In the genomic region with DNA sequence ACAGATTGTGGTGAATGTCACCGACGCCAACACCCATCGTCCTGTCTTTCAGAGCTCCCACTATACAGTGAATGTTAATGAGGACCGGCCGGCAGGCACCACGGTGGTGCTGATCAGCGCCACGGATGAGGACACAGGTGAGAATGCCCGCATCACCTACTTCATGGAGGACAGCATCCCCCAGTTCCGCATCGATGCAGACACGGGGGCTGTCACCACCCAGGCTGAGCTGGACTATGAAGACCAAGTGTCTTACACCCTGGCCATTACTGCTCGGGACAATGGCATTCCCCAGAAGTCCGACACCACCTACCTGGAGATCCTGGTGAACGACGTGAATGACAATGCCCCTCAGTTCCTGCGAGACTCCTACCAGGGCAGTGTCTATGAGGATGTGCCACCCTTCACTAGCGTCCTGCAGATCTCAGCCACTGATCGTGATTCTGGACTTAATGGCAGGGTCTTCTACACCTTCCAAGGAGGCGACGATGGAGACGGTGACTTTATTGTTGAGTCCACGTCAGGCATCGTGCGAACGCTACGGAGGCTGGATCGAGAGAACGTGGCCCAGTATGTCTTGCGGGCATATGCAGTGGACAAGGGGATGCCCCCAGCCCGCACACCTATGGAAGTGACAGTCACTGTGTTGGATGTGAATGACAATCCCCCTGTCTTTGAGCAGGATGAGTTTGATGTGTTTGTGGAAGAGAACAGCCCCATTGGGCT, we compare ENCODE assay signal across 30 cellular contexts. TPM values are rescaled to one million over a fixed set of nuclear protein-coding genes. Genes with fewer than 3 reads are reported as not detected.
DNase-seq lines count a peak whose midpoint lies in the region; ATAC-seq and TF ChIP-seq lines count a peak whose summit lies in the region.
"Had no signal": no experiment of that assay in that cellular context is flagged by ENCODE, and none has a peak within 500 bp of the region (broad histone marks: within the 10 kb centered on the region; RNA-seq: fewer than 3 reads in every experiment).

No MANE protein-coding gene starts in this region.

- TF ChIP-seq POLR2A in esophagus muscularis mucosa (IDR thresholded peaks at IDR 0.05; ENCODE audit: low read depth) (no peak), upper lobe of left lung (IDR thresholded peaks at IDR 0.05) (no peak)

- no peak overlapping the region for H2BK12ac ChIP-seq in neuronal stem cell (ENCODE audit: low read length)

- H3K27ac ChIP-seq in heart right ventricle (no peak overlapping the region), esophagus muscularis mucosa (replicated peaks in 1 of 4) (peak overlapping the region in 3 of 4 donors; percentile 86 to 90 (median 90)), neuronal stem cell (replicated peaks; ENCODE audit: low read length) (no peak overlapping the region), upper lobe of left lung (no peak overlapping the region)
- H3K27ac ChIP-seq: left lung had no signal

- ATAC-seq in Right ventricle myocardium inferior, result no peak
- ATAC-seq in heart right ventricle, result no peak
- no peak for ATAC-seq in GM18870 (IDR thresholded peaks at IDR 0.05; ENCODE audit: unreplicated experiment)
- ATAC-seq in upper lobe of left lung (ENCODE audit: low FRiP score in 2 of 2), result no peak
- ATAC-seq: activated CD8-positive, alpha-beta memory T cell treated with anti-CD3 and anti-CD28 coated beads, Interleukin-2, amount 10 ng/mL, durations not matched to agents 7 days and 5 days; activated T-cell treated with anti-CD3 and anti-CD28 coated beads, Interleukin-2, amount 50 U/mL, for 72 hours; K562; left lung had no signal

- peaks cover 10 to 39% (median 24%) of the 10 kb centered on the region in 9 donors for H3K4me1 ChIP-seq in heart right ventricle
- peaks cover 29 to 70% (median 54%) of the 10 kb centered on the region in 4 donors for H3K4me1 ChIP-seq in esophagus muscularis mucosa
- peaks cover 50 to 51% of the 10 kb centered on the region in 2 donors for H3K4me1 ChIP-seq in neuronal stem cell (ENCODE audit: control insufficient read depth in 2 of 2, insufficient read depth in 1 of 2, low read depth in 1 of 2, low read length in 2 of 2)
- H3K4me1 ChIP-seq in upper lobe of left lung, result peaks cover 18 to 40% (median 26%) of the 10 kb centered on the region in 4 donors

- DNase-seq in Right ventricle myocardium inferior (ENCODE audit: missing footprints) (peak; percentile 64), heart right ventricle (no peak), esophagus muscularis mucosa (ENCODE audit: extremely low spot score) (no peak), neuronal stem cell (ENCODE audit: low spot score) (no peak), upper lobe of left lung (no peak), germinal center (ENCODE audit: low spot score) (no peak)
- no peak for DNase-seq in stimulated activated CD4-positive, alpha-beta T cell treated with anti-CD3 and anti-CD28 coated beads, Interleukin-2, amount 100 ng/mL, for 24 hours
- DNase-seq: activated B cell treated with CpG ODN at 0.5 μM for 24 hours; activated CD8-positive, alpha-beta memory T cell treated with anti-CD3 and anti-CD28 coated beads, Interleukin-2, amount 10 ng/mL, durations not matched to agents 7 days and 5 days; activated T-cell treated with anti-CD3 and anti-CD28 coated beads, Interleukin-2, amount 50 U/mL, for 72 hours; DND-41; GF-D8; NCI-H1092 treated with DMSO at 0.1 percent for 48 hours; NCI-H1694 treated with DMSO at 0.1 percent for 48 hours; NCI-H446; sigmoid colon; stimulated activated CD4-positive, alpha-beta T cell treated with anti-CD3 and anti-CD28 coated beads, Interleukin-12 subunit alpha, Interleukin-12 subunit beta, amount 100 ng/mL, for 4 hours; stimulated activated CD4-positive, alpha-beta T cell treated with anti-CD3 and anti-CD28 coated beads, Interleukin-4, amount 100 ng/mL, for 1 hour; stomach had no signal

- TF ChIP-seq EP300 in esophagus muscularis mucosa (IDR thresholded peaks at IDR 0.05) (no peak), upper lobe of left lung (IDR thresholded peaks at IDR 0.05) (no peak)

- H3K9me3 ChIP-seq in heart right ventricle (no peaks in the 10 kb centered on the region), esophagus muscularis mucosa (no peaks in the 10 kb centered on the region), neuronal stem cell (replicated peaks in 1 of 2; ENCODE audit: control insufficient read depth in 2 of 2, insufficient read depth in 1 of 2, low read depth in 1 of 2, low read length in 2 of 2) (peaks cover 24 to 30% of the 10 kb centered on the region in 2 donors), upper lobe of left lung (no peaks in the 10 kb centered on the region)
- H3K9me3 ChIP-seq: left lung, psoas muscle, sigmoid colon, stomach had no signal

- H3K4me2 ChIP-seq in neuronal stem cell (ENCODE audit: insufficient read depth, low read length, poor library complexity, severe bottlenecking), result no peak overlapping the region

- H2BK15ac ChIP-seq in neuronal stem cell (ENCODE audit: low read length), result peak overlapping the region; percentile 50

- H4K8ac ChIP-seq in neuronal stem cell (ENCODE audit: low read depth, low read length), result no peak overlapping the region

- TF ChIP-seq CTCF in heart right ventricle (IDR thresholded peaks at IDR 0.05) (no peak), esophagus muscularis mucosa (IDR thresholded peaks at IDR 0.05) (no peak), upper lobe of left lung (IDR thresholded peaks at IDR 0.05) (no peak)

- H3K23ac ChIP-seq in neuronal stem cell (ENCODE audit: low read depth, low read length, poor library complexity), result peak overlapping the region; percentile 59

- peaks cover 0 to 27% (median 8%) of the 10 kb centered on the region in 7 donors for H3K27me3 ChIP-seq in heart right ventricle
- no peaks in the 10 kb centered on the region for H3K27me3 ChIP-seq in esophagus muscularis mucosa
- H3K27me3 ChIP-seq in neuronal stem cell (ENCODE audit: control insufficient read depth in 3 of 3, insufficient read depth in 3 of 3, low read depth in 1 of 3, low read length in 3 of 3), result no peaks in the 10 kb centered on the region
- H3K27me3 ChIP-seq in upper lobe of left lung, result peaks cover 0 to 7% (median 2%) of the 10 kb centered on the region in 4 donors
- H3K27me3 ChIP-seq: sigmoid colon had no signal

- H2AFZ ChIP-seq in neuronal stem cell (ENCODE audit: low read length), result no peak overlapping the region

- H2AK5ac ChIP-seq in neuronal stem cell (ENCODE audit: low read depth, low read length), result peak overlapping the region; percentile 33

- H2BK120ac ChIP-seq in neuronal stem cell (ENCODE audit: low read depth, low read length), result no peak overlapping the region

- H3K14ac ChIP-seq in neuronal stem cell (ENCODE audit: low read length), result no peak overlapping the region

- H3K4me3 ChIP-seq in heart right ventricle (no peak overlapping the region), esophagus muscularis mucosa (no peak overlapping the region), neuronal stem cell (ENCODE audit: low read length in 2 of 2) (no peak overlapping the region), upper lobe of left lung (no peak overlapping the region)
- H3K4me3 ChIP-seq: K562, left lung, stomach had no signal

- no peak overlapping the region for H4K91ac ChIP-seq in neuronal stem cell (ENCODE audit: low read depth, low read length, poor library complexity)

- no peak overlapping the region for H2BK5ac ChIP-seq in neuronal stem cell (ENCODE audit: low read length)

- H3K18ac ChIP-seq in neuronal stem cell (ENCODE audit: low read length), result peak overlapping the region; percentile 6

- H3K79me1 ChIP-seq in neuronal stem cell (ENCODE audit: low read depth, low read length), result peaks cover 35% of the 10 kb centered on the region

- H3K9ac ChIP-seq in neuronal stem cell (ENCODE audit: low read depth, low read length, poor library complexity), result no peak overlapping the region

- H3K36me3 ChIP-seq in heart right ventricle, result no peaks in the 10 kb centered on the region
- no peaks in the 10 kb centered on the region for H3K36me3 ChIP-seq in esophagus muscularis mucosa
- H3K36me3 ChIP-seq in neuronal stem cell (replicated peaks in 1 of 2; ENCODE audit: control insufficient read depth in 2 of 2, insufficient read depth in 2 of 2, low read length in 2 of 2), result peaks cover 25 to 58% of the 10 kb centered on the region in 2 donors
- no peaks in the 10 kb centered on the region for H3K36me3 ChIP-seq in upper lobe of left lung
- H3K36me3 ChIP-seq: left lung, sigmoid colon had no signal

- intact Hi-C loops in Right ventricle myocardium inferior (cut with DNase I), result no loop called here
- intact Hi-C loops in heart right ventricle (cut with DNase I), result no loop called here
- intact Hi-C loops in esophagus muscularis mucosa (cut with DNase I), result no loop called here

- 97% methylated on average over 31 of the region's 31 CpGs for WGBS in heart right ventricle, 2 donors
- WGBS in esophagus muscularis mucosa, result 98% methylated on average over 31 of the region's 31 CpGs
- no CpG with 5 or more reads among the region's 31 CpGs for WGBS in neuronal stem cell (ENCODE audit: extremely low coverage in 2 of 2, insufficient read length in 2 of 2, insufficient replicate concordance in 1 of 2), 2 donors
- WGBS in upper lobe of left lung, 2 donors, result 97 to 98% methylated on average over 14 to 31 of the region's 31 CpGs

- H3K4ac ChIP-seq in neuronal stem cell (ENCODE audit: low read length), result no peak overlapping the region

RNA-seq across cellular contexts. Expression of gene CELSR2, which starts 3.0 kb away (rescaled TPM):
- total RNA-seq in Right ventricle myocardium inferior (6.5 TPM), heart right ventricle (10 to 100 TPM in 1 of 10 donors, 1 to 10 TPM in 9; 4.9 to 10.6 (median 6.3) TPM), esophagus muscularis mucosa (10 to 100 TPM in 2 of 4 donors, 1 to 10 TPM in 2; 7.8 to 20.4 (median 10.5) TPM), upper lobe of left lung (10 to 100 TPM in 2 of 6 donors, 1 to 10 TPM in 4; 5.9 to 27.2 (median 8.8) TPM)
- 1 to 10 TPM in 1 of 2 donors, under 1 TPM in 1; 0.93 to 1.8 TPM for polyA plus RNA-seq in heart right ventricle
- 40.0 TPM for polyA plus RNA-seq in neuronal stem cell (2013, experiment 1 of 2)
- polyA plus RNA-seq in neuronal stem cell (2013, experiment 2 of 2), result 41.0 TPM

RNA-seq across cellular contexts. Expression of gene PSRC1, which starts 30.6 kb away (rescaled TPM):
- total RNA-seq in Right ventricle myocardium inferior, result 1.2 TPM
- total RNA-seq in heart right ventricle, result 1 to 10 TPM in 2 of 10 donors, under 1 TPM in 8; 0.34 to 2.4 (median 0.59) TPM
- polyA plus RNA-seq in heart right ventricle, result 1 to 10 TPM; 2.3 to 2.9 TPM
- total RNA-seq in esophagus muscularis mucosa, result 10 to 100 TPM in 1 of 4 donors, 1 to 10 TPM in 3; 5.3 to 12.5 (median 6.4) TPM
- polyA plus RNA-seq in neuronal stem cell (2013, experiment 1 of 2), result 118 TPM
- polyA plus RNA-seq in neuronal stem cell (2013, experiment 2 of 2), result 115 TPM
- total RNA-seq in upper lobe of left lung, result 10 to 100 TPM in 2 of 6 donors, 1 to 10 TPM in 4; 1.5 to 16.8 (median 4.9) TPM
- total RNA-seq: activated B cell treated with CpG ODN at 0.5 μM for 24 hours had no signal

RNA-seq across cellular contexts. Expression of gene SARS1, which starts 38.6 kb away (rescaled TPM):
- 97.6 TPM for total RNA-seq in Right ventricle myocardium inferior
- 100 to 1,000 TPM in 4 of 10 donors, 10 to 100 TPM in 6; 86.3 to 123 (median 99.2) TPM for total RNA-seq in heart right ventricle
- 100 to 1,000 TPM in 1 of 2 donors, 10 to 100 TPM in 1; 38.3 to 153 TPM for polyA plus RNA-seq in heart right ventricle
- total RNA-seq in esophagus muscularis mucosa, result 100 to 1,000 TPM; 125 to 180 (median 144) TPM
- polyA plus RNA-seq in neuronal stem cell (2013, experiment 1 of 2), result 110 TPM
- polyA plus RNA-seq in neuronal stem cell (2013, experiment 2 of 2), result 109 TPM
- total RNA-seq in upper lobe of left lung, result 100 to 1,000 TPM; 126 to 212 (median 160) TPM

RNA-seq across cellular contexts. Expression of gene MYBPHL, which starts 54.5 kb away (rescaled TPM):
- total RNA-seq in Right ventricle myocardium inferior (not detected), heart right ventricle (1 to 10 TPM in 2 of 10 donors, under 1 TPM in 8; 0.23 to 2.7 (median 0.53) TPM), esophagus muscularis mucosa (not detected), upper lobe of left lung (1 to 10 TPM in 5 of 6 donors, not detected in 1; 1.8 to 8.6 (median 3.1) TPM)
- polyA plus RNA-seq in heart right ventricle, result under 1 TPM in 1 of 2 donors, not detected in 1; 0.30 TPM
- polyA plus RNA-seq in neuronal stem cell (2013, experiment 1 of 2), result 0.13 TPM
- polyA plus RNA-seq in neuronal stem cell (2013, experiment 2 of 2), result 0.29 TPM
- total RNA-seq: activated B cell treated with CpG ODN at 0.5 μM for 24 hours; activated CD8-positive, alpha-beta memory T cell treated with anti-CD3 and anti-CD28 coated beads, Interleukin-2, amount 10 ng/mL, durations not matched to agents 7 days and 5 days; activated T-cell treated with anti-CD3 and anti-CD28 coated beads, Interleukin-2, amount 50 U/mL, for 72 hours; CD4-positive, alpha-beta memory T cell; endothelial cell of umbilical vein; M059J; mesenteric fat pad; myocyte; RPMI7951; sigmoid colon; stomach; ureter had no signal
- polyA plus RNA-seq: CD4-positive, alpha-beta memory T cell; endothelial cell of umbilical vein; sigmoid colon had no signal

Comparison
In these comparisons a context has a peak if more than half of its experiments do, and no peak if none do; other contexts are left out.
1. H3K27ac ChIP-seq: peak in esophagus muscularis mucosa (3 of 4); none in heart right ventricle (0 of 10), neuronal stem cell (single experiment) and upper lobe of left lung (0 of 4).